In genomic region chr18:13465476-13465875, GRCh38 we compare ENCODE assay signal across 10 cellular contexts.
A peak's percentile ranks its signal among the peaks of the same experiment; 100 is the strongest.
DNase-seq lines count a peak whose midpoint lies in the region; ATAC-seq, FAIRE-seq and TF ChIP-seq lines count a peak whose summit lies in the region.
"Had no signal": no experiment of that assay in that cellular context is flagged by ENCODE, and none has a peak within 500 bp of the region (broad histone marks: within the 10 kb centered on the region; RNA-seq: fewer than 3 reads in every experiment).

No MANE protein-coding gene starts in this region.

- TF ChIP-seq POLR2A in HepG2 (IDR thresholded peaks at IDR 0.05; ENCODE audit: insufficient read depth in 1 of 2, low read depth in 2 of 2, low read length in 2 of 2): no peak

- H3K36me3 ChIP-seq in HepG2 (replicated peaks in 1 of 2; ENCODE audit: control insufficient read depth in 1 of 2, insufficient read depth in 2 of 2, low read length in 2 of 2): no peaks in the 10 kb centered on the region; a peak in 1 of 5 replicates

- no peaks in the 10 kb centered on the region for H3K9me3 ChIP-seq in HepG2 (ENCODE audit: low read length)

- no peak for TF ChIP-seq RAD21 in HepG2 (CRISPR knock-in tag; IDR thresholded peaks at IDR 0.05)

- H3K4me3 ChIP-seq in HepG2 (replicated peaks in 1 of 3; ENCODE audit: insufficient read depth in 1 of 3, low read depth in 2 of 3, low read length in 3 of 3): no peak overlapping the region

- POLR2A ChIA-PET in activated CD4-positive, alpha-beta memory T cell treated with anti-CD3 and anti-CD28 coated beads for 36 hours (lab: Charles Lee): no interaction called here
- POLR2A ChIA-PET in HepG2 (lab: Yijun Ruan, JAX): no interaction called here
- POLR2A ChIA-PET in MCF 10A (lab: Yijun Ruan, JAX): no interaction called here

- H3K4me1 Mint-ChIP-seq in activated CD4-positive, alpha-beta memory T cell treated with anti-CD3 and anti-CD28 coated beads for 36 hours (ENCODE audit: low read depth): peaks cover 61% of the 10 kb centered on the region
- H3K4me1 Mint-ChIP-seq in MCF 10A (ENCODE audit: insufficient read depth, unreplicated experiment): no peaks in the 10 kb centered on the region

- no peaks in the 10 kb centered on the region for H4K20me1 ChIP-seq in HepG2 (ENCODE audit: insufficient read depth, low read length)

- WGBS in HepG2 (ENCODE audit: low lambda C conversion rate): 91% methylated on average over 5 of the region's 5 CpGs

- ATAC-seq in GM19455 (IDR thresholded peaks at IDR 0.05; ENCODE audit: unreplicated experiment) (peak; percentile 13), HepG2 (no peak)
- ATAC-seq: HCT116 had no signal

- in situ Hi-C loops in HepG2 (cut with HindIII; ENCODE audit: extremely low pct_ligation_motif_present, low pct_unique_long_range_greater_than_20kb): no loop called here

- no peaks in the 10 kb centered on the region for H3K79me2 ChIP-seq in HepG2 (ENCODE audit: insufficient read depth, low read length)

- intact Hi-C loops in activated CD4-positive, alpha-beta memory T cell treated with anti-CD3 and anti-CD28 coated beads for 36 hours (cut with micrococcal nuclease): loop anchor here (1.0 to 10.0 kb wide), 4 partner anchors 27 to 251 kb away; partner anchors contain the start of gene LDLRAD4
- intact Hi-C loops in HepG2 (cut with micrococcal nuclease; ENCODE audit: unreplicated experiment) (no loop called here), MCF 10A (cut with micrococcal nuclease) (no loop called here)

- H3K4me3 Mint-ChIP-seq in activated CD4-positive, alpha-beta memory T cell treated with anti-CD3 and anti-CD28 coated beads for 36 hours: peak overlapping the region; percentile 86
- H3K4me3 Mint-ChIP-seq in MCF 10A (ENCODE audit: unreplicated experiment): no peak overlapping the region

- H3K27ac ChIP-seq in HepG2 (ENCODE audit: extremely low read length, insufficient read depth, low read length): no peak overlapping the region

- TF ChIP-seq CTCF in HepG2 (CRISPR knock-in tag; IDR thresholded peaks at IDR 0.05) (no peak), MCF 10A (IDR thresholded peaks at IDR 0.05; ENCODE audit: unreplicated experiment) (no peak)

- no peaks in the 10 kb centered on the region for H3K27me3 ChIP-seq in HepG2 (ENCODE audit: control insufficient read depth in 1 of 2, insufficient read depth in 2 of 2, low read length in 2 of 2)

- H3K9me3 Mint-ChIP-seq in activated CD4-positive, alpha-beta memory T cell treated with anti-CD3 and anti-CD28 coated beads for 36 hours: peaks cover 13% of the 10 kb centered on the region
- H3K9me3 Mint-ChIP-seq in MCF 10A (ENCODE audit: unreplicated experiment): peaks cover 18% of the 10 kb centered on the region

- H3K27ac Mint-ChIP-seq in activated CD4-positive, alpha-beta memory T cell treated with anti-CD3 and anti-CD28 coated beads for 36 hours: peak overlapping the region; percentile 95
- H3K27ac Mint-ChIP-seq in MCF 10A (ENCODE audit: low read depth, unreplicated experiment): no peak overlapping the region

- BruUV-seq in HepG2 (replicated peaks; lab: Mats Ljungman, UMichigan) (no TSS peak), MCF 10A (replicated peaks; lab: Mats Ljungman, UMichigan) (no TSS peak)

- no peak overlapping the region for H2AFZ ChIP-seq in HepG2 (ENCODE audit: low read length)

- TF ChIP-seq EP300 in HepG2 (IDR thresholded peaks at IDR 0.05; ENCODE audit: low read depth in 2 of 2, low read length in 2 of 2): no peak
- TF ChIP-seq EP300 in HepG2 (CRISPR knock-in tag; IDR thresholded peaks at IDR 0.05; ENCODE audit: borderline replicate concordance): no peak

- H3K36me3 Mint-ChIP-seq in activated CD4-positive, alpha-beta memory T cell treated with anti-CD3 and anti-CD28 coated beads for 36 hours: peaks cover 25% of the 10 kb centered on the region
- H3K36me3 Mint-ChIP-seq in MCF 10A (ENCODE audit: insufficient read depth, unreplicated experiment): no peaks in the 10 kb centered on the region

- H3K4me1 ChIP-seq in HepG2 (ENCODE audit: insufficient read depth, low read length): peaks cover 13% of the 10 kb centered on the region

- H3K27me3 Mint-ChIP-seq in activated CD4-positive, alpha-beta memory T cell treated with anti-CD3 and anti-CD28 coated beads for 36 hours: no peaks in the 10 kb centered on the region
- no peaks in the 10 kb centered on the region for H3K27me3 Mint-ChIP-seq in MCF 10A (ENCODE audit: insufficient read depth, unreplicated experiment)

- CTCF ChIA-PET in activated CD4-positive, alpha-beta memory T cell treated with anti-CD3 and anti-CD28 coated beads for 36 hours (lab: Charles Lee): no interaction called here
- CTCF ChIA-PET in HepG2 (lab: Yijun Ruan, JAX; ENCODE audit: low intra/inter-chr PET ratio, low total read pairs) (no interaction called here), MCF 10A (lab: Yijun Ruan, JAX) (no interaction called here)

- peak; percentile 72 to 80 for DNase-seq in AML-193 (lab: John Stamatoyannopoulos, UW)
- peak; percentile 25 for DNase-seq in activated CD4-positive, alpha-beta memory T cell treated with anti-CD3 and anti-CD28 coated beads for 36 hours
- no peak for DNase-seq in HepG2 (ENCODE audit: low spot score)
- DNase-seq in inferior parietal cortex (ENCODE audit: extremely low spot score): no peak
- no peak for DNase-seq in hypothalamus (lab: John Stamatoyannopoulos, UW)
- no peak for DNase-seq in MCF 10A (ENCODE audit: unreplicated experiment)
- DNase-seq in NCI-H128 (lab: John Stamatoyannopoulos, UW; ENCODE audit: unreplicated experiment): no peak
- DNase-seq: NCI-H2171 treated with DMSO at 0.1 percent for 48 hours had no signal

- FAIRE-seq in HepG2 (lab: Jason Lieb, UNC): no peak

- no peak overlapping the region for H3K9ac ChIP-seq in HepG2 (ENCODE audit: insufficient read depth, low read depth, low read length)

- no peak overlapping the region for H3K4me2 ChIP-seq in HepG2 (ENCODE audit: low read depth, low read length)

TF ChIP-seq in HepG2, 621 proteins besides CTCF, POLR2A, EP300 and RAD21:
- no peak for TF ChIP-seq FLYWCH1 (CRISPR knock-in tag; IDR thresholded peaks at IDR 0.05)
- TF ChIP-seq ATF7 (IDR thresholded peaks at IDR 0.05): 0 out of 2 replicates have a peak, but pooled peaks have one; percentile 0
- TF ChIP-seq ATF7 (CRISPR knock-in tag; IDR thresholded peaks at IDR 0.05): no peak
TF ChIP-seq in HepG2: peak in this region for 1.

Comparison
In these comparisons a context has a peak if more than half of its experiments do, and no peak if none do; other contexts are left out.
1. DNase-seq: peak in AML-193 (2 of 2) and activated CD4-positive, alpha-beta memory T cell treated with anti-CD3 and anti-CD28 coated beads for 36 hours (single experiment); none in HepG2 (single experiment), inferior parietal cortex (single experiment), hypothalamus (0 of 51), MCF 10A (single experiment) and NCI-H128 (single experiment).